ENCODE assay signal across 1 cellular context in the genomic region with DNA sequence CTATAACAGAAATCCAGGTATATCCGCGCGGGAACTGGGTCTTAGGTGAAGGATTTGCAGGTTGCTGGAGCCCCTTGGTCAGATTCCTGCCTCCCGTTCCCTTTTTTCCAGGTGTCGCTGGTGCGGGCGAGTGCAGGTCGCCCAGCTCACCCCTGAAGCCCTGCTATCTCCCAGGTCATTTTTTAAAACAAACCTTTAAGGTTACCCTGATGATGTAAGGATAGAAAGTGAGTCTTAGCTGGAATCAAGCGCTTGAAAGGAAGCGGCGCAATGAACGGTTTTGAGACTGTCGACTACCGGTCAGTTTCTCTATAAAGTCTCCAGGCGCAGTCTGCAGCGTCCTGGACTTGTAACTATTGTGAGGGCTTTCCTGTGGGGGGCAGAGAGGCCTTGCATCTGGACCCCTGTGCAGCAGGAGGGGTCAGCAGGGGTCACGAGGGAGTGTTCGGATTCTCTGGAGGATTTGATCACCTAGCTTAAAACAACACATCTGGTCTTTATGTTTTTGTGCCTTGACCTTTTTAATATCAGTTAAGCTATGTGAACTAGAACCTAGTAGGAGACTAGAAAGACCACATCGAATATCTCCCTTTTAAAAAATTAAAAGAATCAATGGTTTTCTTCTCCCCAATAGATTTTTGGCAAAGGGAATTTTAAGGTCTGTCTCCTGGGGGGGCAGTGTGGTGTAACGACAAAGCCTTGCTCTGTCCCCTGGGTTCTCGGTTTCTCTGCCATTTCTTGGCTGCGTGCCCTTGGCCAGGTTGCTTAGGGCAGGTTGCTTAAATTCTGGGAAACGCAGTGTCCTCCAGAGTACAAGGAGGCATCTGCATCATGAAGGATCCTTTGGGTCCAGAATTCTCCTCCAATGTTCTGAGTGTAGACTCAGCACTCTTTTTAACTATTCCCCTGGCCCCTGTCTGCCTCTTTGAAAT.
TF ChIP-seq lines count a peak whose summit lies in the region.

No MANE protein-coding gene starts in this region.

TF ChIP-seq in GM12878, 131 proteins besides CTCF, POLR2A, EP300 and RAD21 (continued from another document):
- TF ChIP-seq, protein P1, sequence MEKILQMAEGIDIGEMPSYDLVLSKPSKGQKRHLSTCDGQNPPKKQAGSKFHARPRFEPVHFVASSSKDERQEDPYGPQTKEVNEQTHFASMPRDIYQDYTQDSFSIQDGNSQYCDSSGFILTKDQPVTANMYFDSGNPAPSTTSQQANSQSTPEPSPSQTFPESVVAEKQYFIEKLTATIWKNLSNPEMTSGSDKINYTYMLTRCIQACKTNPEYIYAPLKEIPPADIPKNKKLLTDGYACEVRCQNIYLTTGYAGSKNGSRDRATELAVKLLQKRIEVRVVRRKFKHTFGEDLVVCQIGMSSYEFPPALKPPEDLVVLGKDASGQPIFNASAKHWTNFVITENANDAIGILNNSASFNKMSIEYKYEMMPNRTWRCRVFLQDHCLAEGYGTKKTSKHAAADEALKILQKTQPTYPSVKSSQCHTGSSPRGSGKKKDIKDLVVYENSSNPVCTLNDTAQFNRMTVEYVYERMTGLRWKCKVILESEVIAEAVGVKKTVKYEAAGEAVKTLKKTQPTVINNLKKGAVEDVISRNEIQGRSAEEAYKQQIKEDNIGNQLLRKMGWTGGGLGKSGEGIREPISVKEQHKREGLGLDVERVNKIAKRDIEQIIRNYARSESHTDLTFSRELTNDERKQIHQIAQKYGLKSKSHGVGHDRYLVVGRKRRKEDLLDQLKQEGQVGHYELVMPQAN (conservative IDR thresholded peaks at IDR 0.05) = no peak
TF ChIP-seq in GM12878: peak in this region for 1.
